ENCODE assay signal across 8 cellular contexts in genomic region chr15:60328852-60329443, GRCh38.
DNase-seq lines count a peak whose midpoint lies in the region; ATAC-seq, FAIRE-seq and TF ChIP-seq lines count a peak whose summit lies in the region.

No MANE protein-coding gene starts in this region.

- H3K36me3 ChIP-seq in endothelial cell of umbilical vein (ENCODE audit: control insufficient read depth in 2 of 2, extremely low read depth in 1 of 2, insufficient read depth in 2 of 2, low read length in 2 of 2), result no peaks in the 10 kb centered on the region

- no peaks in the 10 kb centered on the region for H3K79me2 ChIP-seq in endothelial cell of umbilical vein (ENCODE audit: control insufficient read depth, insufficient read depth, low read length)

- peak; percentile 59 for FAIRE-seq in endothelial cell of umbilical vein (lab: Jason Lieb, UNC)

- dilution Hi-C loops in endothelial cell of umbilical vein (cut with MboI; ENCODE audit: extremely low pct_ligation_motif_present, low sequenced_read_pairs), result no loop called here

- intact Hi-C loops in endothelial cell of umbilical vein (cut with micrococcal nuclease), result loop anchor here (1.0 to 10.0 kb wide), 4 partner anchors 115 to 797 kb away; no protein-coding TSS in a partner anchor
- intact Hi-C loops in sciatic nerve (cut with DNase I), result no loop called here

- H3K4me1 ChIP-seq in endothelial cell of umbilical vein (ENCODE audit: control insufficient read depth, extremely low read depth, insufficient read depth, low read length), result no peaks in the 10 kb centered on the region

- no peaks in the 10 kb centered on the region for H3K9me1 ChIP-seq in endothelial cell of umbilical vein (replicated peaks; ENCODE audit: control insufficient read depth, extremely low read depth, insufficient read depth, low read length)

- POLR2A ChIA-PET in endothelial cell of umbilical vein (lab: Charles Lee), result interaction anchor here (0.6 kb wide), 1 partner anchor 638 kb away, joined by 3 read pairs; no protein-coding TSS in a partner anchor

- no peaks in the 10 kb centered on the region for H4K20me1 ChIP-seq in endothelial cell of umbilical vein (replicated peaks; ENCODE audit: control insufficient read depth, extremely low read depth, insufficient read depth, low read length)

- TF ChIP-seq CTCF in 22Rv1 (IDR thresholded peaks at IDR 0.05) (peak; percentile 78), endothelial cell of umbilical vein (IDR thresholded peaks at IDR 0.05; ENCODE audit: extremely low read depth in 1 of 2, insufficient read depth in 1 of 2, low read depth in 1 of 2, low read length in 2 of 2) (peak; percentile 62 to 68)

- H3K4me2 ChIP-seq in endothelial cell of umbilical vein (ENCODE audit: insufficient read depth, low read length), result no peak overlapping the region

- H3K27ac ChIP-seq in 22Rv1 (no peak overlapping the region), endothelial cell of umbilical vein (ENCODE audit: insufficient read depth, low read depth, low read length) (no peak overlapping the region)

- no peak for TF ChIP-seq POLR2A in endothelial cell of umbilical vein (IDR thresholded peaks at IDR 0.05; ENCODE audit: low read depth, low read length)

- no TSS peak for BruUV-seq in endothelial cell of umbilical vein (replicated peaks; lab: Mats Ljungman, UMichigan)

- CTCF ChIA-PET in endothelial cell of umbilical vein (lab: Charles Lee), result interaction anchor here (0.7 to 11.1 kb wide), 15 partner anchors 9 to 800 kb away, joined by 3 to 188 read pairs (median 3); no protein-coding TSS in a partner anchor

- ATAC-seq in sciatic nerve, result peak; percentile 62
- no peak for ATAC-seq in GM18861 (IDR thresholded peaks at IDR 0.05; ENCODE audit: unreplicated experiment)

- DNase-seq in EH (ENCODE audit: low read depth) (peak; percentile 49), RPMI8226 (peak; percentile 49), endothelial cell of umbilical vein (ENCODE audit: low read depth, low spot score) (peak; percentile 40), sciatic nerve (ENCODE audit: low spot score) (no peak), glomerular visceral epithelial cell (ENCODE audit: extremely low spot score) (no peak), SK-N-DZ (ENCODE audit: low spot score) (no peak)

- H3K4me3 ChIP-seq in endothelial cell of umbilical vein (replicated peaks in 1 of 3; ENCODE audit: insufficient read depth in 1 of 3, low read depth in 1 of 3, low read length in 3 of 3), result no peak overlapping the region

- H3K27me3 ChIP-seq in endothelial cell of umbilical vein (ENCODE audit: control insufficient read depth in 2 of 2, insufficient read depth in 2 of 2, low read length in 2 of 2), result peaks cover 19 to 41% of the 10 kb centered on the region in 2 experiments

- no peak overlapping the region for H3K9ac ChIP-seq in endothelial cell of umbilical vein (replicated peaks; ENCODE audit: extremely low read depth, insufficient read depth, low read length)

- H2AFZ ChIP-seq in endothelial cell of umbilical vein (ENCODE audit: low read depth, low read length), result no peak overlapping the region

- H3K9me3 ChIP-seq in endothelial cell of umbilical vein (replicated peaks; ENCODE audit: control insufficient read depth, insufficient read depth, low read length), result no peaks in the 10 kb centered on the region

TF ChIP-seq in endothelial cell of umbilical vein, 7 proteins besides CTCF, POLR2A, EP300 and RAD21:
- TF ChIP-seq MYC (IDR thresholded peaks at IDR 0.05; ENCODE audit: low read depth, low read length) (no peak), POLR2AphosphoS5 (IDR thresholded peaks at IDR 0.05; ENCODE audit: insufficient read depth, low read depth, low read length) (no peak), EZH2 (IDR thresholded peaks at IDR 0.05; ENCODE audit: borderline replicate concordance, low read depth, low read length, severe bottlenecking) (no peak), GATA2 (IDR thresholded peaks at IDR 0.05; ENCODE audit: insufficient read depth, insufficient read length, low read depth, low read length) (no peak), JUN (IDR thresholded peaks at IDR 0.05; ENCODE audit: borderline replicate concordance, insufficient read depth, insufficient read length, low read depth) (no peak), FOS (IDR thresholded peaks at IDR 0.05; ENCODE audit: borderline replicate concordance, insufficient read depth, low read length) (no peak)
- TF ChIP-seq, protein P1, sequence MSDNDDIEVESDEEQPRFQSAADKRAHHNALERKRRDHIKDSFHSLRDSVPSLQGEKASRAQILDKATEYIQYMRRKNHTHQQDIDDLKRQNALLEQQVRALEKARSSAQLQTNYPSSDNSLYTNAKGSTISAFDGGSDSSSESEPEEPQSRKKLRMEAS (IDR thresholded peaks at IDR 0.05; ENCODE audit: insufficient read depth, insufficient read length), result no peak

Comparison
In these comparisons a context has a peak if more than half of its experiments do, and no peak if none do; other contexts are left out.
1. DNase-seq: peak in EH (single experiment), RPMI8226 (single experiment) and endothelial cell of umbilical vein (single experiment); none in sciatic nerve (single experiment), glomerular visceral epithelial cell (single experiment) and SK-N-DZ (single experiment).